In the genomic region with DNA sequence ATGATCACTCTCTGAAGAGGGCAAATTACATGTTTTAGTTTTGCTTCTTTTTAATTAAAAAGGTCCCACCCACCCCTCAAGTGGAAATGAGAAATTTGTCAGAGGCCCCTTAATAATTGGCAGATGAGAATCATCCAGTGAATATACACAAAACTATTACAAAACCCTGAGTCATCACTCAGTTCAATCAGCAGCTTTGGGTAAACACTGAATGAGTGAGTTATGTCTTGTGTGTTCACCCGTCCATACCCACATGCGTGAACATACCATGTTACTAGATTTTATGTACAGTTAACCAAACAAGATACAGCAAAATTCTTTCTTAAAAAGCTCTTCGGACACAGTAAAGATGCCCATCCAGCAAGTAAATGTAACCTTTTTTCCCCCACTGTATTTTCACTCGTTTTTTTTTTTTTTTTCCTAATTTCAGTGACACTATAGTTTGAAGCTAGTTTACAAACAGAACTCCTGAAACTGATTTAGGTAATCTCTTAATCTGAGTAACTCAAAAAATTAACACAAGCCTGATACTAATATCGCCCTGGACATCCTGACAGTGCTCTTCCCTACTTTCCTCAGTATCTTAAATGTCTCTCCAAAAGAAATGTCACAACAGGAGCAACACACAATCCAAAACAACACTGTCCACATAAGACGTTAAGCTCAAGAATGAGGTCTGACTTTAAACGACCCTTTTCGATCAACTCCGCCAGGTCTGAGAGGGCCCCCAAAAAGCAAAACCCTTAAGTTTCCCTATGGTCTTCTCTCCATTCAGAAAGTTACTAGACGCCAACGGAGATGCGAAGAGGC, we compare ENCODE assay signal across 8 cellular contexts. TPM values are rescaled to one million over a fixed set of nuclear protein-coding genes. Genes with fewer than 3 reads are reported as not detected.
DNase-seq lines count a peak whose midpoint lies in the region; ATAC-seq lines count a peak whose summit lies in the region.

No MANE protein-coding gene starts in this region.

- H3K9ac ChIP-seq in rectal smooth muscle tissue (ENCODE audit: low read length), result peak overlapping the region; percentile 85

- H3K4me1 Mint-ChIP-seq in activated naive CD8-positive, alpha-beta T cell treated with anti-CD3 and anti-CD28 coated beads for 36 hours, result peaks cover 40% of the 10 kb centered on the region

- no peaks in the 10 kb centered on the region for H3K9me3 Mint-ChIP-seq in activated naive CD8-positive, alpha-beta T cell treated with anti-CD3 and anti-CD28 coated beads for 36 hours

- H3K4me3 ChIP-seq in rectal smooth muscle tissue (ENCODE audit: low read length), result peak overlapping the region; percentile 94

- H3K36me3 Mint-ChIP-seq in activated naive CD8-positive, alpha-beta T cell treated with anti-CD3 and anti-CD28 coated beads for 36 hours, result peaks cover 13% of the 10 kb centered on the region

- intact Hi-C loops in left ventricle myocardium superior (cut with micrococcal nuclease), result no loop called here

- peaks cover 7% of the 10 kb centered on the region for H3K4me1 ChIP-seq in rectal smooth muscle tissue (ENCODE audit: control insufficient read depth, insufficient read depth, low read length)

- peaks cover 3% of the 10 kb centered on the region for H3K36me3 ChIP-seq in rectal smooth muscle tissue (ENCODE audit: control insufficient read depth, insufficient read depth, low read length)

- H3K27ac ChIP-seq in rectal smooth muscle tissue (ENCODE audit: low read depth, low read length), result peak overlapping the region; percentile 97

- DNase-seq in Daoy (ENCODE audit: low read depth) (peak; percentile 72), HCEC 1CT (peak; percentile 80), NCI-H446 (lab: John Stamatoyannopoulos, UW) (peak; percentile 11 to 47), left ventricle myocardium superior (no peak)
- DNase-seq in activated naive CD8-positive, alpha-beta T cell treated with anti-CD3 and anti-CD28 coated beads for 36 hours, result no peak

- H3K27ac Mint-ChIP-seq in activated naive CD8-positive, alpha-beta T cell treated with anti-CD3 and anti-CD28 coated beads for 36 hours, result peak overlapping the region; percentile 89

- H3K4me3 Mint-ChIP-seq in activated naive CD8-positive, alpha-beta T cell treated with anti-CD3 and anti-CD28 coated beads for 36 hours, result peak overlapping the region; percentile 91

- ATAC-seq in left ventricle myocardium superior (peak; percentile 21), GM21381 (IDR thresholded peaks at IDR 0.05; ENCODE audit: unreplicated experiment) (no peak), GM18907 (IDR thresholded peaks at IDR 0.05; ENCODE audit: unreplicated experiment) (no peak)

- H3K27me3 ChIP-seq in rectal smooth muscle tissue (ENCODE audit: control insufficient read depth, insufficient read depth, low read length), result no peaks in the 10 kb centered on the region

- no peaks in the 10 kb centered on the region for H3K27me3 Mint-ChIP-seq in activated naive CD8-positive, alpha-beta T cell treated with anti-CD3 and anti-CD28 coated beads for 36 hours

RNA-seq across cellular contexts. Expression of a gene that starts 1.3 kb away (rescaled TPM):
- total RNA-seq in Daoy (2014; rRNA removed; shearing (Covaris generic)), result 41.9 and 42.9 TPM in 2 replicates
- 10 to 100 TPM; 51.8 to 56.0 TPM for total RNA-seq in activated naive CD8-positive, alpha-beta T cell treated with anti-CD3 and anti-CD28 coated beads for 36 hours
- total RNA-seq in left ventricle myocardium superior, result 51.0 TPM

Comparison
In these comparisons a context has a peak if more than half of its experiments do, and no peak if none do; other contexts are left out.
1. DNase-seq: peak in Daoy (single experiment), HCEC 1CT (single experiment) and NCI-H446 (2 of 2); none in activated naive CD8-positive, alpha-beta T cell treated with anti-CD3 and anti-CD28 coated beads for 36 hours (single experiment) and left ventricle myocardium superior (single experiment).